14 cellular contexts compared by ENCODE assay signal in genomic region chr2:54099834-54100595, GRCh38. TPM values are rescaled to one million over a fixed set of nuclear protein-coding genes. Genes with fewer than 3 reads are reported as not detected.
DNase-seq lines count a peak whose midpoint lies in the region; ATAC-seq and TF ChIP-seq lines count a peak whose summit lies in the region.
"Had no signal": no experiment of that assay in that cellular context is flagged by ENCODE, and none has a peak within 500 bp of the region (broad histone marks: within the 10 kb centered on the region; RNA-seq: fewer than 3 reads in every experiment).

No MANE protein-coding gene starts in this region.

- intact Hi-C loops in OCI-LY7 (cut with micrococcal nuclease; ENCODE audit: unreplicated experiment) = loop anchor here (1.0 to 10.0 kb wide), 5 partner anchors 133 to 685 kb away; partner anchors contain the start of genes ASB3, CHAC2 and ERLEC1
- intact Hi-C loops in prostate gland (cut with DNase I) = loop anchor here (10.0 kb wide), 1 partner anchor 735 kb away; no protein-coding TSS in a partner anchor

- H2AFZ ChIP-seq in OCI-LY7 (ENCODE audit: low read length) = no peak overlapping the region; the same call in 1 of the 2 replicates

- WGBS in prostate gland = 95% methylated on average over 7 of the region's 7 CpGs

- H3K79me2 ChIP-seq in OCI-LY7 (ENCODE audit: insufficient read depth, low read depth, low read length) = no peaks in the 10 kb centered on the region; the same call in 1 of the 2 replicates

- no peak for TF ChIP-seq CTCF in OCI-LY7 (conservative IDR thresholded peaks at IDR 0.05; ENCODE audit: low read length)
- TF ChIP-seq CTCF in prostate gland (IDR thresholded peaks at IDR 0.05) = no peak

- no peaks in the 10 kb centered on the region for H4K20me1 ChIP-seq in OCI-LY7 (ENCODE audit: insufficient read depth, low read length)

- peak overlapping the region; percentile 40 for H3K4me3 ChIP-seq in OCI-LY7 (ENCODE audit: low read depth, low read length, poor library complexity, severe bottlenecking)
- H3K4me3 ChIP-seq in prostate gland = no peak overlapping the region
- H3K4me3 ChIP-seq: K562 had no signal

- H3K9me2 ChIP-seq in OCI-LY7 (ENCODE audit: insufficient read depth, low read length) = no peaks in the 10 kb centered on the region

- BruUV-seq in OCI-LY7 (replicated peaks; lab: Mats Ljungman, UMichigan) = no TSS peak

- DNase-seq in OCI-LY7 (ENCODE audit: low spot score) = peak; percentile 97
- DNase-seq in Ammon's horn (ENCODE audit: low spot score) = no peak
- DNase-seq in NCI-H1436 treated with DMSO at 0.1 percent for 48 hours (lab: John Stamatoyannopoulos, UW) = no peak
- no peak for DNase-seq in prostate gland (ENCODE audit: low spot score)
- no peak for DNase-seq in SHP77 (lab: John Stamatoyannopoulos, UW)
- DNase-seq: brain microvascular endothelial cell, C1 segment of cervical spinal cord, NCI-H2227 treated with DMSO at 0.1 percent for 48 hours, T-helper 1 cell had no signal

- POLR2A ChIA-PET in OCI-LY7 (lab: Charles Lee) = interaction anchor here (0.7 to 5.7 kb wide), 8 partner anchors 8 to 226 kb away, joined by 3 to 68 read pairs (median 14); partner anchors contain the start of genes ACYP2 and PSME4

- H3K4me1 ChIP-seq in OCI-LY7 (ENCODE audit: insufficient read depth, low read length, poor library complexity, severe bottlenecking) = peaks cover 79% of the 10 kb centered on the region
- H3K4me1 ChIP-seq in prostate gland (replicated peaks) = no peaks in the 10 kb centered on the region

- peak overlapping the region; percentile 68 for H3K4me2 ChIP-seq in OCI-LY7 (ENCODE audit: low read length)

- H3K27ac ChIP-seq in OCI-LY7 (ENCODE audit: low read depth, low read length, poor library complexity, severe bottlenecking) (peak overlapping the region; percentile 95), prostate gland (no peak overlapping the region)
- H3K27ac ChIP-seq: brain microvascular endothelial cell, neutrophil had no signal

- TF ChIP-seq POLR2A in GM18505 (IDR thresholded peaks at IDR 0.05; ENCODE audit: borderline replicate concordance, extremely low read depth, insufficient read depth, insufficient read length) (no peak), prostate gland (IDR thresholded peaks at IDR 0.05) (no peak)

- CTCF ChIA-PET in OCI-LY7 (lab: Charles Lee; ENCODE audit: unreplicated experiment) = no interaction called here

- H3K36me3 ChIP-seq in OCI-LY7 (ENCODE audit: insufficient read depth, low read length) (no peaks in the 10 kb centered on the region), prostate gland (no peaks in the 10 kb centered on the region)
- H3K36me3 ChIP-seq: brain microvascular endothelial cell, neutrophil had no signal

- ATAC-seq in GM18505 (IDR thresholded peaks at IDR 0.05; ENCODE audit: unreplicated experiment) (peak; percentile 77), GM21447 (IDR thresholded peaks at IDR 0.05; ENCODE audit: unreplicated experiment) (peak; percentile 83), HG03064 (IDR thresholded peaks at IDR 0.05; ENCODE audit: low read depth, unreplicated experiment) (peak; percentile 84)
- ATAC-seq: K562 had no signal

- H3K27me3 ChIP-seq in prostate gland (replicated peaks; ENCODE audit: insufficient read depth) = no peaks in the 10 kb centered on the region
- H3K27me3 ChIP-seq: brain microvascular endothelial cell, neutrophil had no signal

- H3K9me3 ChIP-seq in OCI-LY7 (ENCODE audit: low read length) (peaks cover 6% of the 10 kb centered on the region; the same call in 1 of the 2 replicates), prostate gland (no peaks in the 10 kb centered on the region)
- H3K9me3 ChIP-seq: neutrophil had no signal

RNA-seq across cellular contexts. Expression of gene ACYP2, which starts 15.4 kb away (rescaled TPM):
- total RNA-seq in OCI-LY7 (2014; rRNA removed; shearing (Covaris generic)) = 17.9 and 18.7 TPM in 2 replicates
- total RNA-seq in OCI-LY7 (2022) (18.5 and 20.6 TPM in 2 replicates), prostate gland (10 to 100 TPM; 30.6 to 39.7 TPM)
